18 cellular contexts compared by ENCODE assay signal in the genomic region with DNA sequence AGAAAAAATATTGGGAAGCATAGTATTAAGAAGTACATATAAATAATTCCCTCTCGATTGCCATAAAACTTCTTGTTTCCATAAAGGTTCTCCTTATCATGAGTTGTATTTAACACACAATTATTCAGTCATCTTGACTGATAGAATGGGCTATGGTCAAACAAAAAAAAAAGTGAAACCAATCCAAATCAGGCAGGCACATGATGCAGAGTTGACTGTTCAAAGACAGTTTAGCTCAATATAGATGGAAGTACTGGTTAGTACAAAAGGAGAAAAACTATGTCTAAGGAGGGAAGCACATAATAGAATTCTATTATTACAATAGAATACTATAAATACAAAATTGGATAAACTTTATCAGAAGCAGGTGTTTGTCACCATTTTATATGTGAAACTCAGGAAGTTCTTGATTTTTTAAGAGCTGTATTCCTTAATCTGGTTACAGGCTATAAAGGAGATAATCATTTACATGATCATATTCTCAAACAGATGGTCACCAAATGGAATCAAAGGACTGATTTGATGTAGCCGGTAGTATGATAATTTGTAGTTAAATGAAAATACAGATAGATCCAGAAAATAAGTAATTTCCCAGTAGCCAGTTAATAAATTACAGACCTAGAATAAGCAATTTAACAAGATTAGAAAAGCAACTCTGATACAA. TPM values are rescaled to one million over a fixed set of nuclear protein-coding genes. Genes with fewer than 3 reads are reported as not detected.
DNase-seq lines count a peak whose midpoint lies in the region; ATAC-seq and FAIRE-seq lines count a peak whose summit lies in the region.
"Had no signal": no experiment of that assay in that cellular context is flagged by ENCODE, and none has a peak within 500 bp of the region (broad histone marks: within the 10 kb centered on the region; RNA-seq: fewer than 3 reads in every experiment).

No MANE protein-coding gene starts in this region.

- peak; percentile 61 for ATAC-seq in GM18498 (IDR thresholded peaks at IDR 0.05; ENCODE audit: unreplicated experiment)
- peak; percentile 51 for ATAC-seq in GM21515 (IDR thresholded peaks at IDR 0.05; ENCODE audit: unreplicated experiment)
- ATAC-seq in GM19467 (IDR thresholded peaks at IDR 0.05; ENCODE audit: unreplicated experiment), result no peak
- ATAC-seq in left ventricle myocardium superior, result no peak

- FAIRE-seq in endometrium (lab: Jason Lieb, UNC), result peak; percentile 64
- FAIRE-seq: GM19239 had no signal

- DNase-seq in NCI-H524 (lab: John Stamatoyannopoulos, UW), result peak; percentile 15 to 57
- DNase-seq in stimulated activated CD4-positive, alpha-beta T cell treated with anti-CD3 and anti-CD28 coated beads, Interleukin-12 subunit alpha, Interleukin-12 subunit beta, amount 100 ng/mL, for 4 hours, result no peak
- DNase-seq in left ventricle myocardium superior, result no peak
- DNase-seq: Caco-2; CD4-positive, CD25-positive, alpha-beta regulatory T cell; DMS53; KBM-7; NCI-H1436; NCI-H2029; NCI-H2171; NCI-H446; NCI-H774; Right ventricle myocardium superior had no signal

- intact Hi-C loops in left ventricle myocardium superior (cut with micrococcal nuclease), result no loop called here

RNA-seq across cellular contexts. Expression of a gene that starts 18.2 kb away (rescaled TPM):
- 27.5 TPM for total RNA-seq in left ventricle myocardium superior
- total RNA-seq: Caco-2 had no signal

Comparison
In these comparisons a context has a peak if more than half of its experiments do, and no peak if none do; other contexts are left out.
1. ATAC-seq: peak in GM18498 (single experiment) and GM21515 (single experiment); none in GM19467 (single experiment) and left ventricle myocardium superior (single experiment).
2. DNase-seq: peak in NCI-H524 (2 of 2); none in stimulated activated CD4-positive, alpha-beta T cell treated with anti-CD3 and anti-CD28 coated beads, Interleukin-12 subunit alpha, Interleukin-12 subunit beta, amount 100 ng/mL, for 4 hours (single experiment) and left ventricle myocardium superior (single experiment).